8 cellular contexts compared by ENCODE assay signal in genomic region chr3:48555949-48556795, GRCh38. TPM values are rescaled to one million over a fixed set of nuclear protein-coding genes. Genes with fewer than 3 reads are reported as not detected.
A peak's percentile ranks its signal among the peaks of the same experiment; 100 is the strongest.
DNase-seq lines count a peak whose midpoint lies in the region; ATAC-seq and TF ChIP-seq lines count a peak whose summit lies in the region.

No MANE protein-coding gene starts in this region.

- H3K4me1 Mint-ChIP-seq in activated T-cell treated with anti-CD3 and anti-CD28 coated beads, Interleukin-2, amount 50 U/mL, for 24 hours (ENCODE audit: low read depth) = peaks cover 18% of the 10 kb centered on the region

- H3K27me3 ChIP-seq in kidney epithelial cell (ENCODE audit: control insufficient read depth, insufficient read depth, low read length) (no peaks in the 10 kb centered on the region), thoracic aorta (replicated peaks; ENCODE audit: insufficient read depth) (no peaks in the 10 kb centered on the region)

- H3K27ac Mint-ChIP-seq in activated T-cell treated with anti-CD3 and anti-CD28 coated beads, Interleukin-2, amount 50 U/mL, for 24 hours = peak overlapping the region; percentile 92
- H3K27ac Mint-ChIP-seq in activated naive CD4-positive, alpha-beta T cell treated with anti-CD3 and anti-CD28 coated beads, Interleukin-2, amount 50 U/mL, for 72 hours = peak overlapping the region; percentile 71 to 81

- H3K36me3 Mint-ChIP-seq in activated T-cell treated with anti-CD3 and anti-CD28 coated beads, Interleukin-2, amount 50 U/mL, for 24 hours (ENCODE audit: low read depth) = peaks cover 2% of the 10 kb centered on the region
- peaks cover 0 to 25% of the 10 kb centered on the region in 2 donors for H3K36me3 Mint-ChIP-seq in activated naive CD4-positive, alpha-beta T cell treated with anti-CD3 and anti-CD28 coated beads, Interleukin-2, amount 50 U/mL, for 72 hours

- peak overlapping the region; percentile 24 to 37 for H3K27ac ChIP-seq in thoracic aorta

- intact Hi-C loops in left colon (cut with DNase I, micrococcal nuclease) = no loop called here

- H3K9me3 Mint-ChIP-seq in activated T-cell treated with anti-CD3 and anti-CD28 coated beads, Interleukin-2, amount 50 U/mL, for 24 hours = no peaks in the 10 kb centered on the region
- no peaks in the 10 kb centered on the region for H3K9me3 Mint-ChIP-seq in activated naive CD4-positive, alpha-beta T cell treated with anti-CD3 and anti-CD28 coated beads, Interleukin-2, amount 50 U/mL, for 72 hours

- no peak for TF ChIP-seq CTCF in kidney epithelial cell (IDR thresholded peaks at IDR 0.05; ENCODE audit: insufficient read depth, low read length, poor library complexity, severe bottlenecking)
- no peak for TF ChIP-seq CTCF in thoracic aorta (IDR thresholded peaks at IDR 0.05)

- no peak for ATAC-seq in activated naive CD4-positive, alpha-beta T cell treated with anti-CD3 and anti-CD28 coated beads, Interleukin-2, amount 50 U/mL, for 72 hours
- ATAC-seq in thoracic aorta (ENCODE audit: insufficient number of reproducible peaks, low FRiP score, low read depth) = no peak
- no peak for ATAC-seq in HG03460 (IDR thresholded peaks at IDR 0.05; ENCODE audit: unreplicated experiment)
- no peak for ATAC-seq in left colon
- no peak for ATAC-seq in GM21526 (IDR thresholded peaks at IDR 0.05; ENCODE audit: low FRiP score, unreplicated experiment)

- no peaks in the 10 kb centered on the region for H3K9me3 ChIP-seq in thoracic aorta

- no peaks in the 10 kb centered on the region for H3K27me3 Mint-ChIP-seq in activated T-cell treated with anti-CD3 and anti-CD28 coated beads, Interleukin-2, amount 50 U/mL, for 24 hours

- H3K4me1 ChIP-seq in thoracic aorta (ENCODE audit: control insufficient read depth in 1 of 2, low read depth in 2 of 2) = peaks cover 28 to 50% of the 10 kb centered on the region in 2 donors

- H3K4me3 ChIP-seq in kidney epithelial cell (ENCODE audit: low read depth, low read length) (peak overlapping the region; percentile 62), thoracic aorta (peak overlapping the region; percentile 94)

- DNase-seq in activated T-cell treated with anti-CD3 and anti-CD28 coated beads, Interleukin-2, amount 50 U/mL, for 24 hours = no peak
- DNase-seq in activated T-cell treated with anti-CD3 and anti-CD28 coated beads, Interleukin-2, amount 50 U/mL, for 1 hour = no peak
- DNase-seq in activated naive CD4-positive, alpha-beta T cell treated with anti-CD3 and anti-CD28 coated beads, Interleukin-2, amount 50 U/mL, for 72 hours (ENCODE audit: low spot score in 2 of 2) = no peak
- DNase-seq in kidney epithelial cell (ENCODE audit: low read depth) = no peak
- no peak for DNase-seq in thoracic aorta (ENCODE audit: low spot score)
- no peak for DNase-seq in left colon

- H3K4me3 Mint-ChIP-seq in activated T-cell treated with anti-CD3 and anti-CD28 coated beads, Interleukin-2, amount 50 U/mL, for 24 hours = peak overlapping the region; percentile 84

- H3K36me3 ChIP-seq in kidney epithelial cell (ENCODE audit: control insufficient read depth, insufficient read depth, low read length) = peaks cover 4% of the 10 kb centered on the region
- H3K36me3 ChIP-seq in thoracic aorta = no peaks in the 10 kb centered on the region

RNA-seq across cellular contexts. Expression of gene PFKFB4, which starts 0.4 kb away (rescaled TPM):
- total RNA-seq in activated naive CD4-positive, alpha-beta T cell treated with anti-CD3 and anti-CD28 coated beads, Interleukin-2, amount 50 U/mL, for 72 hours = 100 to 1,000 TPM in 1 of 2 donors, 1 to 10 TPM in 1; 6.3 to 139 TPM
- total RNA-seq in kidney epithelial cell (22.4 and 24.1 TPM in 2 replicates), thoracic aorta (1 to 10 TPM; 3.7 to 8.5 TPM), left colon (1 to 10 TPM; 6.0 to 10.0 TPM)

RNA-seq across cellular contexts. Expression of gene UCN2, which starts 7.4 kb away (rescaled TPM):
- under 1 TPM in 1 of 2 donors, not detected in 1; 0.21 TPM for total RNA-seq in activated naive CD4-positive, alpha-beta T cell treated with anti-CD3 and anti-CD28 coated beads, Interleukin-2, amount 50 U/mL, for 72 hours
- total RNA-seq in kidney epithelial cell (26.1 and 39.1 TPM in 2 replicates), thoracic aorta (1 to 10 TPM in 1 of 2 donors, not detected in 1; 3.0 TPM), left colon (not detected)

RNA-seq across cellular contexts. Expression of gene COL7A1, which starts 39.0 kb away (rescaled TPM):
- 1 to 10 TPM; 3.2 to 5.5 TPM for total RNA-seq in activated naive CD4-positive, alpha-beta T cell treated with anti-CD3 and anti-CD28 coated beads, Interleukin-2, amount 50 U/mL, for 72 hours
- total RNA-seq in kidney epithelial cell = 337 and 348 TPM in 2 replicates
- 10 to 100 TPM; 16.4 to 26.7 TPM for total RNA-seq in thoracic aorta
- total RNA-seq in left colon = 1 to 10 TPM; 4.5 to 5.7 TPM

RNA-seq across cellular contexts. Expression of gene SHISA5, which starts 52.2 kb away (rescaled TPM):
- 10 to 100 TPM; 64.0 to 75.3 TPM for total RNA-seq in activated naive CD4-positive, alpha-beta T cell treated with anti-CD3 and anti-CD28 coated beads, Interleukin-2, amount 50 U/mL, for 72 hours
- total RNA-seq in kidney epithelial cell = 231 and 248 TPM in 2 replicates
- 100 to 1,000 TPM; 151 to 159 TPM for total RNA-seq in thoracic aorta
- 100 to 1,000 TPM; 103 to 116 TPM for total RNA-seq in left colon

RNA-seq across cellular contexts. Expression of gene UQCRC1, which starts 53.3 kb away (rescaled TPM):
- total RNA-seq in activated naive CD4-positive, alpha-beta T cell treated with anti-CD3 and anti-CD28 coated beads, Interleukin-2, amount 50 U/mL, for 72 hours = 100 to 1,000 TPM; 257 to 269 TPM
- 413 and 435 TPM in 2 replicates for total RNA-seq in kidney epithelial cell
- total RNA-seq in thoracic aorta = 100 to 1,000 TPM; 226 to 234 TPM
- 100 to 1,000 TPM; 613 to 797 TPM for total RNA-seq in left colon

Comparison
In these comparisons a context has a peak if more than half of its experiments do, and no peak if none do; other contexts are left out.
1. RNA of gene COL7A1, which starts 39.0 kb away (total RNA-seq): 337 to 348 TPM in kidney epithelial cell; 16.4 to 26.7 TPM in thoracic aorta, 4.5 to 5.7 TPM in left colon and 3.2 to 5.5 TPM in activated naive CD4-positive, alpha-beta T cell treated with anti-CD3 and anti-CD28 coated beads, Interleukin-2, amount 50 U/mL, for 72 hours; every median in the first group is over 10 times any median in the second.